In the genomic region with DNA sequence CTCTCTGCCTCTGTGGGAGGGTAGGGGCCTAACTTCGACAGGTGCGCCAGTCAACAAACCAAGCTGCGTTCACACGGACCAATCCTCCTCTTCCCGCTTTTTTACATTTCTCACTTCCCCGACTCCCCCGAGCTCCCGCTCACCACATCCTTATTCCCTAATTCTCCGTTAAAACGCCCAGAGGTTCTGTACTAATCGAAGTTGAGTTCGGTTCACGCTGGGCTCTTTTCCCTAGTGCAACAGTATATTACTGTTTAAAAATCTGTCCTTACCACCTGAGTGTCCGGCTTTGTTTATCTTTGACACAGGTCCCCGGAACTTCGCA, we compare ENCODE assay signal across 8 cellular contexts. TPM values are rescaled to one million over a fixed set of nuclear protein-coding genes. Genes with fewer than 3 reads are reported as not detected.
DNase-seq lines count a peak whose midpoint lies in the region; ATAC-seq and TF ChIP-seq lines count a peak whose summit lies in the region.

No MANE protein-coding gene starts in this region.

- H3K4me1 Mint-ChIP-seq in activated T-helper 1 cell treated with anti-CD3 and anti-CD28 coated beads, Interleukin-12 subunit alpha, Interleukin-12 subunit beta, Interleukin-2, Interleukin-4 antibody, amounts not matched to agents 30 ng/mL and 10 ng/mL and 1 ng/mL, durations not matched to agents 14 hours and 24 hours and 36 hours (ENCODE audit: low read depth), result peaks cover 32% of the 10 kb centered on the region
- H3K4me1 Mint-ChIP-seq in glutamatergic neuron (ENCODE audit: low read depth, unreplicated experiment), result peaks cover 9% of the 10 kb centered on the region

- H3K4me1 ChIP-seq in ACC112 (ENCODE audit: control insufficient read depth, insufficient read depth, low read length, unreplicated experiment) (peaks cover 4% of the 10 kb centered on the region), gastrocnemius medialis (peaks cover 8 to 27% of the 10 kb centered on the region in 2 donors)

- TF ChIP-seq CTCF in GM12865 (IDR thresholded peaks at IDR 0.05; ENCODE audit: insufficient read depth, low read depth, low read length, missing control alignments) (no peak), glutamatergic neuron (IDR thresholded peaks at IDR 0.05; ENCODE audit: partially characterized antibody, unreplicated experiment) (no peak), gastrocnemius medialis (IDR thresholded peaks at IDR 0.05 in 4 of 5, conservative IDR thresholded peaks at IDR 0.05 in 1 of 5) (no peak)

- H3K36me3 ChIP-seq in ACC112 (ENCODE audit: insufficient read depth, low read length) (0 out of 2 replicates have a peak, but pooled peaks cover 4% of the 10 kb centered on the region), gastrocnemius medialis (peaks cover 0 to 6% of the 10 kb centered on the region in 2 donors)

- peaks cover 27% of the 10 kb centered on the region for H3K36me3 Mint-ChIP-seq in activated T-helper 1 cell treated with anti-CD3 and anti-CD28 coated beads, Interleukin-12 subunit alpha, Interleukin-12 subunit beta, Interleukin-2, Interleukin-4 antibody, amounts not matched to agents 30 ng/mL and 10 ng/mL and 1 ng/mL, durations not matched to agents 14 hours and 24 hours and 36 hours (ENCODE audit: low read depth)
- no peaks in the 10 kb centered on the region for H3K36me3 Mint-ChIP-seq in glutamatergic neuron (ENCODE audit: unreplicated experiment)

- H3K79me2 ChIP-seq in ACC112 (ENCODE audit: control insufficient read depth, insufficient read depth, low read length, unreplicated experiment), result peaks cover 53% of the 10 kb centered on the region

- DNase-seq in GM12865 (ENCODE audit: low read depth) (peak; percentile 47), MV-4-11 (lab: John Stamatoyannopoulos, UW) (peak; percentile 38), glutamatergic neuron (no peak), gastrocnemius medialis (no peak), sciatic nerve (ENCODE audit: low spot score) (no peak), mesenteric fat pad (ENCODE audit: low spot score) (no peak)
- DNase-seq in activated T-helper 1 cell treated with anti-CD3 and anti-CD28 coated beads, Interleukin-12 subunit alpha, Interleukin-12 subunit beta, Interleukin-2, Interleukin-4 antibody, amounts not matched to agents 30 ng/mL and 10 ng/mL and 1 ng/mL, durations not matched to agents 14 hours and 24 hours and 36 hours (ENCODE audit: low spot score), result no peak

- in situ Hi-C loops in gastrocnemius medialis (cut with MboI; ENCODE audit: low sequenced_read_pairs in 4 of 4), result no loop called here

- H3K4me3 Mint-ChIP-seq in activated T-helper 1 cell treated with anti-CD3 and anti-CD28 coated beads, Interleukin-12 subunit alpha, Interleukin-12 subunit beta, Interleukin-2, Interleukin-4 antibody, amounts not matched to agents 30 ng/mL and 10 ng/mL and 1 ng/mL, durations not matched to agents 14 hours and 24 hours and 36 hours, result peak overlapping the region; percentile 92
- peak overlapping the region; percentile 98 for H3K4me3 Mint-ChIP-seq in glutamatergic neuron (ENCODE audit: unreplicated experiment)

- intact Hi-C loops in activated T-helper 1 cell treated with anti-CD3 and anti-CD28 coated beads, Interleukin-12 subunit alpha, Interleukin-12 subunit beta, Interleukin-2, Interleukin-4 antibody, amounts not matched to agents 30 ng/mL and 10 ng/mL and 1 ng/mL, durations not matched to agents 14 hours and 24 hours and 36 hours (cut with micrococcal nuclease), result loop anchor here (1.0 kb wide), 3 partner anchors 27 to 156 kb away; a partner anchor contains a TSS
- intact Hi-C loops in gastrocnemius medialis (cut with DNase I; ENCODE audit: low total_unique reads) (loop anchor here (10.0 kb wide), 1 partner anchor 283 kb away; no protein-coding TSS in a partner anchor), sciatic nerve (cut with DNase I) (no loop called here)

- peak; percentile 11 to 12 for ATAC-seq in gastrocnemius medialis
- no peak for ATAC-seq in sciatic nerve

- H3K9me3 ChIP-seq in gastrocnemius medialis, result no peaks in the 10 kb centered on the region

- H3K27ac Mint-ChIP-seq in activated T-helper 1 cell treated with anti-CD3 and anti-CD28 coated beads, Interleukin-12 subunit alpha, Interleukin-12 subunit beta, Interleukin-2, Interleukin-4 antibody, amounts not matched to agents 30 ng/mL and 10 ng/mL and 1 ng/mL, durations not matched to agents 14 hours and 24 hours and 36 hours, result peak overlapping the region; percentile 78
- peak overlapping the region; percentile 54 for H3K27ac Mint-ChIP-seq in glutamatergic neuron (ENCODE audit: unreplicated experiment)

- H3K27ac ChIP-seq in ACC112 (ENCODE audit: low read depth, low read length), result no peak overlapping the region
- H3K27ac ChIP-seq in gastrocnemius medialis, result peak overlapping the region; percentile 80 to 90 (median 83)

- H3K27me3 ChIP-seq in ACC112 (ENCODE audit: insufficient read depth, low read length) (no peaks in the 10 kb centered on the region), gastrocnemius medialis (no peaks in the 10 kb centered on the region)

- no peaks in the 10 kb centered on the region for H3K27me3 Mint-ChIP-seq in activated T-helper 1 cell treated with anti-CD3 and anti-CD28 coated beads, Interleukin-12 subunit alpha, Interleukin-12 subunit beta, Interleukin-2, Interleukin-4 antibody, amounts not matched to agents 30 ng/mL and 10 ng/mL and 1 ng/mL, durations not matched to agents 14 hours and 24 hours and 36 hours (ENCODE audit: insufficient read depth)
- H3K27me3 Mint-ChIP-seq in glutamatergic neuron (ENCODE audit: unreplicated experiment), result no peaks in the 10 kb centered on the region

- no peaks in the 10 kb centered on the region for H3K9me3 Mint-ChIP-seq in activated T-helper 1 cell treated with anti-CD3 and anti-CD28 coated beads, Interleukin-12 subunit alpha, Interleukin-12 subunit beta, Interleukin-2, Interleukin-4 antibody, amounts not matched to agents 30 ng/mL and 10 ng/mL and 1 ng/mL, durations not matched to agents 14 hours and 24 hours and 36 hours
- peaks cover 2% of the 10 kb centered on the region for H3K9me3 Mint-ChIP-seq in glutamatergic neuron (ENCODE audit: unreplicated experiment)

- H2AFZ ChIP-seq in ACC112 (ENCODE audit: low read length, unreplicated experiment), result peak overlapping the region; percentile 65

- H3K4me3 ChIP-seq in ACC112 (ENCODE audit: low read depth, low read length), result peak overlapping the region; percentile 79
- H3K4me3 ChIP-seq in GM12865 (ENCODE audit: low read depth, low read length), result peak overlapping the region; percentile 97
- H3K4me3 ChIP-seq in gastrocnemius medialis, result peak overlapping the region; percentile 75 to 99 (median 90)

- no peak for TF ChIP-seq POLR2A in gastrocnemius medialis (IDR thresholded peaks at IDR 0.05)

RNA-seq across cellular contexts. Expression of a gene that starts 0.5 kb away (rescaled TPM):
- 78.3 and 79.8 TPM in 2 replicates for total RNA-seq in activated T-helper 1 cell treated with anti-CD3 and anti-CD28 coated beads, Interleukin-12 subunit alpha, Interleukin-12 subunit beta, Interleukin-2, Interleukin-4 antibody, amounts not matched to agents 30 ng/mL and 10 ng/mL and 1 ng/mL, durations not matched to agents 14 hours and 24 hours and 36 hours
- total RNA-seq in glutamatergic neuron (ENCODE audit: unreplicated experiment) (30.1 TPM), gastrocnemius medialis (10 to 100 TPM; 19.1 to 26.5 (median 21.0) TPM), sciatic nerve (19.4 TPM), mesenteric fat pad (26.4 TPM)

RNA-seq across cellular contexts. Expression of a gene that starts 28.3 kb away (rescaled TPM):
- total RNA-seq in activated T-helper 1 cell treated with anti-CD3 and anti-CD28 coated beads, Interleukin-12 subunit alpha, Interleukin-12 subunit beta, Interleukin-2, Interleukin-4 antibody, amounts not matched to agents 30 ng/mL and 10 ng/mL and 1 ng/mL, durations not matched to agents 14 hours and 24 hours and 36 hours, result 21.6 and 22.2 TPM in 2 replicates
- 25.2 TPM for total RNA-seq in glutamatergic neuron (ENCODE audit: unreplicated experiment)
- total RNA-seq in gastrocnemius medialis, result 10 to 100 TPM in 1 of 4 donors, 1 to 10 TPM in 3; 7.6 to 10.4 (median 9.0) TPM
- 15.9 TPM for total RNA-seq in sciatic nerve
- 22.0 TPM for total RNA-seq in mesenteric fat pad

RNA-seq across cellular contexts. Expression of a gene that starts 46.5 kb away (rescaled TPM):
- 81.0 and 82.4 TPM in 2 replicates for total RNA-seq in activated T-helper 1 cell treated with anti-CD3 and anti-CD28 coated beads, Interleukin-12 subunit alpha, Interleukin-12 subunit beta, Interleukin-2, Interleukin-4 antibody, amounts not matched to agents 30 ng/mL and 10 ng/mL and 1 ng/mL, durations not matched to agents 14 hours and 24 hours and 36 hours
- total RNA-seq in glutamatergic neuron (ENCODE audit: unreplicated experiment), result 54.5 TPM
- 10 to 100 TPM; 13.6 to 31.4 (median 20.6) TPM for total RNA-seq in gastrocnemius medialis
- total RNA-seq in sciatic nerve, result 60.9 TPM
- total RNA-seq in mesenteric fat pad, result 53.7 TPM

Comparison
In these comparisons a context has a peak if more than half of its experiments do, and no peak if none do; other contexts are left out.
1. DNase-seq: peak in GM12865 (single experiment) and MV-4-11 (single experiment); none in activated T-helper 1 cell treated with anti-CD3 and anti-CD28 coated beads, Interleukin-12 subunit alpha, Interleukin-12 subunit beta, Interleukin-2, Interleukin-4 antibody, amounts not matched to agents 30 ng/mL and 10 ng/mL and 1 ng/mL, durations not matched to agents 14 hours and 24 hours and 36 hours (single experiment), glutamatergic neuron (single experiment), gastrocnemius medialis (0 of 2), sciatic nerve (single experiment) and mesenteric fat pad (single experiment).
2. Peak in every context shown above with its lines, with median percentiles within 50 percentile points of each other: H3K4me3 ChIP-seq.